8 cellular contexts compared by ENCODE assay signal in the genomic region with DNA sequence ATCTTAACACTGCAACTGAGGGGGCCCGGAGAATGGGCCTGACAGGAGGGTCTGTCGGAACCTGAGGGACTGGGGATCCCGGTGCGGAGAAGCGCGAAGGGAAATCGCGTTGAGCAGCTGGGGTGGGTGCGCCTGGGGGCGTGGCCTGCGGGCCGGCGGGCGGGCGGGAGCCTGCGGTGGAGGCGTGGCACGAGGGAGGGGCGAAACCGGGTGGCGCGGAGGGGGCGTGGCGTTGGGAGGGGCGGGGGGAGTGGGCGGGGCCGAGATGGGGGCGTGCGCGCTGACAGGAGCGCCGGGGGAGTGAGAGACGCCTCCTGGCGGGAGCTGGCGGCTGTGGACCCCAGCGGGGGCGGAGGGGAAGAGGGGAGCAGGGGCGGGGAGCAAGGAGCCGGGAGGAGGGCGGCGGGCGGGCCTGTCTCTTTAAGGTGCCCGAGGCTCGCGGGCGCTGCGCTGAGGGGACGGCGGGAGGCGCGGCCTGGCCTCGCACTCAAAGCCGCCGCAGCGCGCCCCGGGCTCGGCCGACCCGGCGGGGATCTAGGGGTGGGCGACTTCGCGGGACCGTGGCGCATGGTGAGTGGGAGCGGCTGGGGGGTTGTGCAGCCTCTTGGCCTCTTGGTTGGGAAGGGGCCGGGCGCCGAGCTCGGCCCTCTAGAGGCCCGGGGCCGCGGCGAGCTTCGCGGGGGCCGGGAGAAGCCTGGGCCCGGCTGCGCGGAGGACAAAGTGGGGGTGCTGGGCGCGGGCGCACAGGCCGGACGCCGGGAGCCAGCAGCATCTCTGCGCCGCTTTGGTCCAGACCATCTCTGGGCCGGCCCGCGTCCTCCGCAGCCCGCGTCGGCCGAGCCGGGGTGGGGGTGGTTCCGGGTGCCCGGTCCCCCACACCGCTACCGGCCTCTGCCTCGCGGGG. TPM values are rescaled to one million over a fixed set of nuclear protein-coding genes. Genes with fewer than 3 reads are reported as not detected.
A peak's percentile ranks its signal among the peaks of the same experiment; 100 is the strongest.
DNase-seq lines count a peak whose midpoint lies in the region; ATAC-seq and TF ChIP-seq lines count a peak whose summit lies in the region.

A gene (plus strand): TSS at position 423 of the 904 bp plus-strand sequence. CDS start 2,457 bp downstream, outside the sequence.

- H3K36me3 ChIP-seq in Caco-2 (ENCODE audit: control insufficient read depth, insufficient read depth, low read length) (no peaks in the 10 kb centered on the region), NT2/D1 (ENCODE audit: insufficient read depth, insufficient read length, low read length) (peaks cover 17% of the 10 kb centered on the region)

- DNase-seq in Caco-2, result peak; percentile 95 to 96
- peak; percentile 42 for DNase-seq in HS-5 (ENCODE audit: low read depth)
- peak; percentile 80 for DNase-seq in NT2/D1 (ENCODE audit: low read depth, low spot score)
- DNase-seq in activated CD8-positive, alpha-beta memory T cell treated with anti-CD3 and anti-CD28 coated beads, Interleukin-2, amount 50 U/mL, for 24 hours (ENCODE audit: extremely low read depth), result peak; percentile 69
- DNase-seq in endothelial cell (ENCODE audit: low spot score), result peak; percentile 95
- DNase-seq in mesothelial cell of epicardium (ENCODE audit: low spot score in 2 of 2, unreplicated experiment in 2 of 2), result peak; percentile 95 to 96
- DNase-seq in stimulated activated CD8-positive, alpha-beta memory T cell treated with anti-CD3 and anti-CD28 coated beads, Interleukin-15, amount 100 ng/mL, for 48 hours (ENCODE audit: low read depth in 2 of 2), result peak; percentile 89 to 92

- H3K27me3 ChIP-seq in Caco-2 (replicated peaks; ENCODE audit: control insufficient read depth, insufficient read depth, low read length) (no peaks in the 10 kb centered on the region), NT2/D1 (ENCODE audit: insufficient read depth, insufficient read length) (peaks cover 11% of the 10 kb centered on the region)

- H3K27me3 Mint-ChIP-seq in Caco-2 (ENCODE audit: insufficient read depth, unreplicated experiment) (no peaks in the 10 kb centered on the region), endothelial cell (ENCODE audit: unreplicated experiment) (no peaks in the 10 kb centered on the region), mesothelial cell of epicardium (ENCODE audit: low read depth) (no peaks in the 10 kb centered on the region)

- H3K4me3 ChIP-seq in Caco-2 (ENCODE audit: low read depth, low read length) (peak within 1 kb of the TSS; percentile 80), NT2/D1 (ENCODE audit: insufficient read length, low read depth) (peak within 1 kb of the TSS; percentile 63)

- CTCF ChIA-PET in Caco-2 (lab: Charles Lee), result interaction anchor here (0.6 to 1.7 kb wide), 15 partner anchors 11 to 1321 kb away, joined by 3 to 6 read pairs (median 3); no protein-coding TSS in a partner anchor

- H3K4me3 Mint-ChIP-seq in Caco-2 (ENCODE audit: unreplicated experiment) (peak within 1 kb of the TSS; percentile 97), endothelial cell (ENCODE audit: unreplicated experiment) (peak within 1 kb of the TSS; percentile 92), mesothelial cell of epicardium (peak within 1 kb of the TSS; percentile 86)

- intact Hi-C loops in Caco-2 (cut with micrococcal nuclease; ENCODE audit: unreplicated experiment), result loop anchor here (1.0 to 10.0 kb wide), 6 partner anchors 28 to 261 kb away; a partner anchor contains a TSS

- BruUV-seq in Caco-2 (replicated peaks; lab: Mats Ljungman, UMichigan), result no TSS peak

- H3K9me3 ChIP-seq in Caco-2, result no peaks in the 10 kb centered on the region
- no peaks in the 10 kb centered on the region for H3K9me3 ChIP-seq in NT2/D1 (ENCODE audit: insufficient read depth, low read length)

- H3K4me1 ChIP-seq in Caco-2, result 0 out of 2 replicates have a peak, but pooled peaks cover 4% of the 10 kb centered on the region
- no peaks in the 10 kb centered on the region for H3K4me1 ChIP-seq in NT2/D1 (ENCODE audit: insufficient read depth, insufficient read length)

- H3K36me3 Mint-ChIP-seq in Caco-2 (ENCODE audit: insufficient read depth, unreplicated experiment), result peaks cover 10% of the 10 kb centered on the region
- peaks cover 4% of the 10 kb centered on the region for H3K36me3 Mint-ChIP-seq in endothelial cell (ENCODE audit: low read depth, unreplicated experiment)
- peaks cover 10% of the 10 kb centered on the region for H3K36me3 Mint-ChIP-seq in mesothelial cell of epicardium

- peak within 1 kb of the TSS; percentile 77 for H3K9ac ChIP-seq in NT2/D1 (ENCODE audit: insufficient read length, low read depth)

- ATAC-seq in GM19468 (IDR thresholded peaks at IDR 0.05; ENCODE audit: extremely low read depth, unreplicated experiment), result peak; percentile 61

- peak; percentile 38 to 84 for TF ChIP-seq CTCF in Caco-2 (IDR thresholded peaks at IDR 0.05; ENCODE audit: insufficient read depth in 1 of 2, low read depth in 1 of 2, low read length in 1 of 2, severe bottlenecking in 1 of 2, unreplicated experiment in 1 of 2)
- peak; percentile 39 for TF ChIP-seq CTCF in endothelial cell (IDR thresholded peaks at IDR 0.05; ENCODE audit: unreplicated experiment)
- TF ChIP-seq CTCF in mesothelial cell of epicardium (IDR thresholded peaks at IDR 0.05; ENCODE audit: unreplicated experiment), result peak; percentile 44

- POLR2A ChIA-PET in Caco-2 (lab: Charles Lee), result interaction anchor here (0.5 to 2.0 kb wide), 12 partner anchors 9 to 309 kb away, joined by 3 to 11 read pairs (median 6); a partner anchor contains a TSS

- H3K4me1 Mint-ChIP-seq in Caco-2 (ENCODE audit: low read depth, unreplicated experiment) (no peaks in the 10 kb centered on the region), endothelial cell (ENCODE audit: unreplicated experiment) (no peaks in the 10 kb centered on the region), mesothelial cell of epicardium (peaks cover 11% of the 10 kb centered on the region)

- H3K27ac Mint-ChIP-seq in Caco-2 (ENCODE audit: unreplicated experiment) (peak within 1 kb of the TSS; percentile 97), endothelial cell (ENCODE audit: unreplicated experiment) (peak within 1 kb of the TSS; percentile 10), mesothelial cell of epicardium (peak within 1 kb of the TSS; percentile 94)

- H3K9me3 Mint-ChIP-seq in Caco-2 (ENCODE audit: unreplicated experiment) (no peaks in the 10 kb centered on the region), endothelial cell (ENCODE audit: unreplicated experiment) (no peaks in the 10 kb centered on the region), mesothelial cell of epicardium (no peaks in the 10 kb centered on the region)

RNA-seq across cellular contexts. Expression of the gene that starts here (rescaled TPM):
- total RNA-seq in Caco-2 (2022) (43.7 and 43.9 TPM in 2 replicates), endothelial cell (ENCODE audit: unreplicated experiment) (20.0 TPM), mesothelial cell of epicardium (57.2 to 60.2 TPM (median 59.8 TPM) in 3 replicates)

Comparison
In these comparisons a context has a peak if more than half of its experiments do, and no peak if none do; other contexts are left out.
1. Peak in every context shown above with its lines: DNase-seq, ATAC-seq and H3K4me3 ChIP-seq.
2. DNase-seq: peak in every context shown above with its lines; median percentile 96 in Caco-2; 96 in mesothelial cell of epicardium; 95 in endothelial cell; 90 in stimulated activated CD8-positive, alpha-beta memory T cell treated with anti-CD3 and anti-CD28 coated beads, Interleukin-15, amount 100 ng/mL, for 48 hours; 80 in NT2/D1; 69 in activated CD8-positive, alpha-beta memory T cell treated with anti-CD3 and anti-CD28 coated beads, Interleukin-2, amount 50 U/mL, for 24 hours; 42 in HS-5.
3. H3K27ac Mint-ChIP-seq: peak in every context shown above with its lines; median percentile 97 in Caco-2; 94 in mesothelial cell of epicardium; 10 in endothelial cell.